In genomic region chr14:102554835-102555819, GRCh38 we compare ENCODE assay signal across 8 cellular contexts. TPM values are rescaled to one million over a fixed set of nuclear protein-coding genes. Genes with fewer than 3 reads are reported as not detected.
DNase-seq lines count a peak whose midpoint lies in the region; ATAC-seq and TF ChIP-seq lines count a peak whose summit lies in the region.

No MANE protein-coding gene starts in this region.

- H3K4me3 Mint-ChIP-seq in T-cell (peak overlapping the region; percentile 69 to 74 (median 74)), immature natural killer cell (peak overlapping the region; percentile 76 to 83 (median 80))

- peak overlapping the region; percentile 53 for H3K4me3 ChIP-seq in astrocyte of the spinal cord (ENCODE audit: low read depth, low read length)

- ATAC-seq in GM19351 (IDR thresholded peaks at IDR 0.05; ENCODE audit: unreplicated experiment) (peak; percentile 54), T-cell (replicated peaks in 1 of 4) (peak; percentile 88 to 95 (median 90)), GM21576 (IDR thresholded peaks at IDR 0.05; ENCODE audit: unreplicated experiment) (no peak), GM18861 (IDR thresholded peaks at IDR 0.05; ENCODE audit: unreplicated experiment) (no peak)

- peak; percentile 50 for DNase-seq in ACHN
- DNase-seq in T-cell, result peak; percentile 20 to 65 (median 51)
- DNase-seq in astrocyte of the spinal cord (ENCODE audit: low read depth, low spot score), result no peak
- DNase-seq in immature natural killer cell, result peak; percentile 69 to 72 (median 72)
- peak; percentile 24 to 32 for DNase-seq in stimulated activated CD4-positive, alpha-beta T cell treated with anti-CD3 and anti-CD28 coated beads, Interleukin-15, amount 100 ng/mL, for 48 hours (ENCODE audit: low read depth in 2 of 2)

- in situ Hi-C loops in ACHN (cut with HindIII; ENCODE audit: low pct_ligation_motif_present, low pct_unique_long_range_greater_than_20kb, low sequenced_read_pairs), result no loop called here
- in situ Hi-C loops in astrocyte of the spinal cord (cut with HindIII; ENCODE audit: low sequenced_read_pairs), result no loop called here

- H3K9me3 Mint-ChIP-seq in T-cell, result no peaks in the 10 kb centered on the region
- no peaks in the 10 kb centered on the region for H3K9me3 Mint-ChIP-seq in immature natural killer cell

- H3K27ac Mint-ChIP-seq in T-cell, result peak overlapping the region in 1 of 2 donors; percentile 69
- H3K27ac Mint-ChIP-seq in immature natural killer cell, result peak overlapping the region in 4 of 6 donors; percentile 28 to 72 (median 60)

- H3K27me3 Mint-ChIP-seq in T-cell (peaks cover 4% of the 10 kb centered on the region in 2 donors), immature natural killer cell (ENCODE audit: low read depth in 3 of 3) (peaks cover 0 to 2% (median 0%) of the 10 kb centered on the region in 3 donors)

- H3K4me1 Mint-ChIP-seq in T-cell (peaks cover 0 to 5% (median 2%) of the 10 kb centered on the region in 3 donors), immature natural killer cell (peaks cover 0 to 2% of the 10 kb centered on the region in 2 donors)

- CTCF ChIA-PET in T-cell (lab: Charles Lee), result no interaction called here

- POLR2A ChIA-PET in T-cell (lab: Charles Lee), result interaction anchor here in 1 of 2 donors (0.5 kb wide), 1 partner anchor 48 kb away, joined by 3 read pairs; no protein-coding TSS in a partner anchor

- no peak for TF ChIP-seq CTCF in astrocyte of the spinal cord (IDR thresholded peaks at IDR 0.05; ENCODE audit: low read depth, low read length)

- no peaks in the 10 kb centered on the region for H3K36me3 Mint-ChIP-seq in T-cell
- no peaks in the 10 kb centered on the region for H3K36me3 Mint-ChIP-seq in immature natural killer cell

RNA-seq across cellular contexts. Expression of gene RCOR1, which starts 37.3 kb away (rescaled TPM):
- 10 to 100 TPM; 17.7 to 25.0 (median 18.7) TPM for total RNA-seq in T-cell
- under 1 TPM; 0.23 to 0.63 (median 0.24) TPM for polyA plus RNA-seq in immature natural killer cell

RNA-seq across cellular contexts. Expression of gene ANKRD9, which starts 45.6 kb away (rescaled TPM):
- total RNA-seq in T-cell, result 1 to 10 TPM; 1.9 to 3.2 (median 2.4) TPM
- polyA plus RNA-seq in immature natural killer cell, result 1 to 10 TPM in 1 of 3 donors, under 1 TPM in 2; 0.22 to 2.1 (median 0.44) TPM

Comparison
In these comparisons a context has a peak if more than half of its experiments do, and no peak if none do; other contexts are left out.
1. ATAC-seq: peak in GM19351 (single experiment) and T-cell (4 of 4); none in GM21576 (single experiment) and GM18861 (single experiment).